In genomic region chr5:139197710-139198669, GRCh38 we compare ENCODE assay signal across 8 cellular contexts. TPM values are rescaled to one million over a fixed set of nuclear protein-coding genes. Genes with fewer than 3 reads are reported as not detected.
DNase-seq lines count a peak whose midpoint lies in the region; ATAC-seq and TF ChIP-seq lines count a peak whose summit lies in the region.

SIL1 (minus strand) TSS chr5:139198368; CDS start chr5:139127843, 70,525 bp downstream.

- H3K27me3 Mint-ChIP-seq in type B pancreatic cell, result no peaks in the 10 kb centered on the region

- peak; percentile 95 for TF ChIP-seq POLR2A in GM15510 (IDR thresholded peaks at IDR 0.05; ENCODE audit: borderline replicate concordance, extremely low read depth, insufficient read length)

- H3K27ac ChIP-seq in heart right ventricle, result peak within 1 kb of the TSS; percentile 42 to 98 (median 95)

- no peaks in the 10 kb centered on the region for H3K9me3 ChIP-seq in heart right ventricle

- H3K27ac Mint-ChIP-seq in type B pancreatic cell, result peak within 1 kb of the TSS; percentile 90

- H3K27me3 ChIP-seq in heart right ventricle, result no peaks in the 10 kb centered on the region

- peaks cover 0 to 6% (median 0%) of the 10 kb centered on the region in 9 donors for H3K36me3 ChIP-seq in heart right ventricle

- peak within 1 kb of the TSS; percentile 93 for H3K4me3 Mint-ChIP-seq in type B pancreatic cell

- H3K4me1 ChIP-seq in heart right ventricle, result peaks cover 0 to 34% (median 9%) of the 10 kb centered on the region in 9 donors

- ATAC-seq in HG02884 (IDR thresholded peaks at IDR 0.05; ENCODE audit: unreplicated experiment) (peak; percentile 94), heart right ventricle (peak; percentile 99)

- peaks cover 15% of the 10 kb centered on the region for H3K36me3 Mint-ChIP-seq in type B pancreatic cell

- DNase-seq in NCI-H1694 (lab: John Stamatoyannopoulos, UW), result peak; percentile 71
- peak; percentile 91 for DNase-seq in amniotic epithelial cell (ENCODE audit: low read depth)
- peak; percentile 96 to 99 for DNase-seq in heart right ventricle
- peak; percentile 91 to 99 (median 96) for DNase-seq in posterior cingulate gyrus
- peak; percentile 96 for DNase-seq in type B pancreatic cell (ENCODE audit: extremely low spot score, unreplicated experiment)

- H3K4me1 Mint-ChIP-seq in type B pancreatic cell (ENCODE audit: unreplicated experiment), result peaks cover 27% of the 10 kb centered on the region

- 1% methylated on average over 52 to 61 of the region's 61 CpGs for WGBS in heart right ventricle, 2 donors

- H3K9me3 Mint-ChIP-seq in type B pancreatic cell, result no peaks in the 10 kb centered on the region

- intact Hi-C loops in T-helper 1 cell treated with Interleukin-12 subunit alpha and Interleukin-12 subunit beta and Interleukin-4 antibody, amounts not matched to agents 30 ng/mL and 1 ng/mL, for 36 hours (cut with micrococcal nuclease), result loop anchor here (1.0 to 10.0 kb wide), 17 partner anchors 76 to 1443 kb away; partner anchors contain the start of genes CDC23, CTNNA1, CYSTM1 and ETF1
- intact Hi-C loops in heart right ventricle (cut with DNase I) (loop anchor here in 2 of 10 donors (5.0 kb wide), 2 partner anchors 56 to 376 kb away; no protein-coding TSS in a partner anchor), posterior cingulate gyrus (cut with DNase I) (loop anchor here (5.0 to 10.0 kb wide), 2 partner anchors 63 to 326 kb away; no protein-coding TSS in a partner anchor)

- H3K4me3 ChIP-seq in heart right ventricle, result peak within 1 kb of the TSS; percentile 51 to 90 (median 80)

- TF ChIP-seq CTCF in heart right ventricle (IDR thresholded peaks at IDR 0.05) (peak in 2 of 9 donors; percentile 10 to 18), type B pancreatic cell (conservative IDR thresholded peaks at IDR 0.05) (no peak)

RNA-seq across cellular contexts. Expression of gene SIL1, which starts in this region (rescaled TPM):
- 23.9 and 25.8 TPM in 2 replicates for total RNA-seq in T-helper 1 cell treated with Interleukin-12 subunit alpha and Interleukin-12 subunit beta and Interleukin-4 antibody, amounts not matched to agents 30 ng/mL and 1 ng/mL, for 36 hours
- total RNA-seq in heart right ventricle (10 to 100 TPM; 26.7 to 68.1 (median 43.4) TPM), type B pancreatic cell (ENCODE audit: low replicate concordance) (40.9 and 63.0 TPM in 2 replicates)
- polyA plus RNA-seq in heart right ventricle, result 10 to 100 TPM; 74.3 to 94.7 TPM

Comparison
In these comparisons a context has a peak if more than half of its experiments do, and no peak if none do; other contexts are left out.
1. Peak in every context shown above with its lines: DNase-seq, ATAC-seq, H3K4me3 ChIP-seq and H3K27ac ChIP-seq.